Comparison of ENCODE assay signal across 8 cellular contexts in genomic region chr17:38352245-38353083, GRCh38. TPM values are rescaled to one million over a fixed set of nuclear protein-coding genes. Genes with fewer than 3 reads are reported as not detected.
DNase-seq lines count a peak whose midpoint lies in the region; ATAC-seq and TF ChIP-seq lines count a peak whose summit lies in the region.

No MANE protein-coding gene starts in this region.

- H3K27me3 ChIP-seq in right lobe of liver, result no peaks in the 10 kb centered on the region

- H3K27me3 Mint-ChIP-seq in T-helper 1 cell treated with Interleukin-12 subunit alpha and Interleukin-12 subunit beta and Interleukin-4 antibody, amounts not matched to agents 30 μg/mL and 1 μg/mL, for 36 hours (ENCODE audit: low read depth), result no peaks in the 10 kb centered on the region
- no peaks in the 10 kb centered on the region for H3K27me3 Mint-ChIP-seq in stimulated activated memory B cell treated with anti-CD40 and anti-IgM and Interleukin-4, amounts not matched to agents 10 μg/mL and 1 μg/mL and 100 μg/mL, for 72 hours

- intact Hi-C loops in right lobe of liver (cut with DNase I), result no loop called here

- H3K4me1 Mint-ChIP-seq in T-helper 1 cell treated with Interleukin-12 subunit alpha and Interleukin-12 subunit beta and Interleukin-4 antibody, amounts not matched to agents 30 μg/mL and 1 μg/mL, for 36 hours (ENCODE audit: low read depth), result peaks cover 39% of the 10 kb centered on the region
- peaks cover 54% of the 10 kb centered on the region for H3K4me1 Mint-ChIP-seq in stimulated activated memory B cell treated with anti-CD40 and anti-IgM and Interleukin-4, amounts not matched to agents 10 μg/mL and 1 μg/mL and 100 μg/mL, for 72 hours

- H3K36me3 Mint-ChIP-seq in T-helper 1 cell treated with Interleukin-12 subunit alpha and Interleukin-12 subunit beta and Interleukin-4 antibody, amounts not matched to agents 30 μg/mL and 1 μg/mL, for 36 hours (ENCODE audit: low read depth), result peaks cover 6% of the 10 kb centered on the region
- peaks cover 6% of the 10 kb centered on the region for H3K36me3 Mint-ChIP-seq in stimulated activated memory B cell treated with anti-CD40 and anti-IgM and Interleukin-4, amounts not matched to agents 10 μg/mL and 1 μg/mL and 100 μg/mL, for 72 hours

- no peak for TF ChIP-seq CTCF in GM12864 (IDR thresholded peaks at IDR 0.05; ENCODE audit: low read depth, low read length, missing control alignments)
- TF ChIP-seq CTCF in coronary artery (IDR thresholded peaks at IDR 0.05), result no peak
- no peak for TF ChIP-seq CTCF in right lobe of liver (IDR thresholded peaks at IDR 0.05)

- peak overlapping the region; percentile 86 for H3K4me3 ChIP-seq in GM12864 (ENCODE audit: low read depth, low read length)
- peak overlapping the region; percentile 96 for H3K4me3 ChIP-seq in coronary artery
- peak overlapping the region; percentile 75 to 88 (median 77) for H3K4me3 ChIP-seq in right lobe of liver

- peak overlapping the region; percentile 68 for H3K4me3 Mint-ChIP-seq in T-helper 1 cell treated with Interleukin-12 subunit alpha and Interleukin-12 subunit beta and Interleukin-4 antibody, amounts not matched to agents 30 μg/mL and 1 μg/mL, for 36 hours
- H3K4me3 Mint-ChIP-seq in stimulated activated memory B cell treated with anti-CD40 and anti-IgM and Interleukin-4, amounts not matched to agents 10 μg/mL and 1 μg/mL and 100 μg/mL, for 72 hours, result peak overlapping the region; percentile 78

- no peaks in the 10 kb centered on the region for H3K9me3 ChIP-seq in right lobe of liver

- no peak for TF ChIP-seq POLR2A in right lobe of liver (IDR thresholded peaks at IDR 0.05)

- peak overlapping the region; percentile 13 for H3K27ac Mint-ChIP-seq in T-helper 1 cell treated with Interleukin-12 subunit alpha and Interleukin-12 subunit beta and Interleukin-4 antibody, amounts not matched to agents 30 μg/mL and 1 μg/mL, for 36 hours
- no peak overlapping the region for H3K27ac Mint-ChIP-seq in stimulated activated memory B cell treated with anti-CD40 and anti-IgM and Interleukin-4, amounts not matched to agents 10 μg/mL and 1 μg/mL and 100 μg/mL, for 72 hours

- no peaks in the 10 kb centered on the region for H3K9me3 Mint-ChIP-seq in T-helper 1 cell treated with Interleukin-12 subunit alpha and Interleukin-12 subunit beta and Interleukin-4 antibody, amounts not matched to agents 30 μg/mL and 1 μg/mL, for 36 hours
- no peaks in the 10 kb centered on the region for H3K9me3 Mint-ChIP-seq in stimulated activated memory B cell treated with anti-CD40 and anti-IgM and Interleukin-4, amounts not matched to agents 10 μg/mL and 1 μg/mL and 100 μg/mL, for 72 hours

- no peak for DNase-seq in GM12864 (ENCODE audit: low read depth)
- DNase-seq in coronary artery (ENCODE audit: low spot score), result no peak
- DNase-seq in right lobe of liver, result peak in 2 of 3 donors; percentile 44 to 60
- no peak for DNase-seq in NCI-H345 treated with DMSO at 0.1 percent for 48 hours (lab: John Stamatoyannopoulos, UW; ENCODE audit: unreplicated experiment)

- ATAC-seq in HG02642 (IDR thresholded peaks at IDR 0.05; ENCODE audit: poor library complexity, unreplicated experiment) (peak; percentile 8), right lobe of liver (peak in 3 of 4 donors; percentile 5 to 19 (median 11)), HG03108 (IDR thresholded peaks at IDR 0.05; ENCODE audit: unreplicated experiment) (no peak)
- no peak for ATAC-seq in stimulated activated memory B cell treated with anti-CD40 and anti-IgM and Interleukin-4, amounts not matched to agents 10 μg/mL and 1 μg/mL and 100 μg/mL, for 72 hours

- H3K36me3 ChIP-seq in right lobe of liver, result no peaks in the 10 kb centered on the region

- H3K27ac ChIP-seq in coronary artery (peak overlapping the region; percentile 92), right lobe of liver (peak overlapping the region; percentile 21 to 82 (median 64))

- WGBS in right lobe of liver (ENCODE audit: insufficient coverage, low coverage, low lambda C conversion rate, missing lambda C conversion rate), result 0% methylated on average over 30 of the region's 72 CpGs

- peaks cover 0 to 12% (median 3%) of the 10 kb centered on the region in 4 donors for H3K4me1 ChIP-seq in right lobe of liver

RNA-seq across cellular contexts. Expression of gene SOCS7, which starts 0.8 kb away (rescaled TPM):
- 1 to 10 TPM; 2.2 to 6.0 (median 4.3) TPM for total RNA-seq in right lobe of liver

RNA-seq across cellular contexts. Expression of gene GPR179, which starts 8.7 kb away (rescaled TPM):
- under 1 TPM in 2 of 6 experiments, not detected in 4; 0.07 to 0.22 TPM for total RNA-seq in right lobe of liver

RNA-seq across cellular contexts. Expression of gene MRPL45, which starts 55.5 kb away (rescaled TPM):
- 10 to 100 TPM; 18.1 to 25.8 (median 20.1) TPM for total RNA-seq in right lobe of liver

Comparison
In these comparisons a context has a peak if more than half of its experiments do, and no peak if none do; other contexts are left out.
1. DNase-seq: peak in right lobe of liver (2 of 3); none in GM12864 (single experiment), coronary artery (single experiment) and NCI-H345 treated with DMSO at 0.1 percent for 48 hours (single experiment).
2. ATAC-seq: peak in HG02642 (single experiment) and right lobe of liver (3 of 4); none in stimulated activated memory B cell treated with anti-CD40 and anti-IgM and Interleukin-4, amounts not matched to agents 10 μg/mL and 1 μg/mL and 100 μg/mL, for 72 hours (single experiment) and HG03108 (single experiment).
3. Peak in every context shown above with its lines, with median percentiles within 50 percentile points of each other: H3K4me3 ChIP-seq.